Comparison of ENCODE assay signal across 8 cellular contexts in genomic region chr19:43809762-43810696, GRCh38. TPM values are rescaled to one million over a fixed set of nuclear protein-coding genes. Genes with fewer than 3 reads are reported as not detected.
DNase-seq lines count a peak whose midpoint lies in the region; ATAC-seq and TF ChIP-seq lines count a peak whose summit lies in the region.

No MANE protein-coding gene starts in this region.

- H3K4ac ChIP-seq in IMR-90 (ENCODE audit: low read depth, low read length), result no peak overlapping the region

- H3K4me1 ChIP-seq in DOHH2 (ENCODE audit: control insufficient read depth, low read length), result no peaks in the 10 kb centered on the region
- no peaks in the 10 kb centered on the region for H3K4me1 ChIP-seq in IMR-90 (ENCODE audit: control insufficient read depth, insufficient read depth, low read length)
- H3K4me1 ChIP-seq in PC-9 (replicated peaks; ENCODE audit: insufficient read depth), result peaks cover 7% of the 10 kb centered on the region
- H3K4me1 ChIP-seq in colonic mucosa, result no peaks in the 10 kb centered on the region
- H3K4me1 ChIP-seq in aorta (ENCODE audit: control insufficient read depth in 1 of 2, insufficient read depth in 2 of 2, low read length in 2 of 2), result no peaks in the 10 kb centered on the region

- H3K18ac ChIP-seq in IMR-90 (ENCODE audit: low read depth, low read length), result no peak overlapping the region

- no peak overlapping the region for H2BK5ac ChIP-seq in IMR-90 (ENCODE audit: low read depth, low read length, poor library complexity, severe bottlenecking)

- no TSS peak for BruUV-seq in IMR-90 (replicated peaks; lab: Mats Ljungman, UMichigan)
- no TSS peak for BruUV-seq in PC-9 (replicated peaks; lab: Mats Ljungman, UMichigan)

- H3K23ac ChIP-seq in IMR-90 (ENCODE audit: low read depth, low read length), result no peak overlapping the region

- H3K9ac ChIP-seq in IMR-90 (ENCODE audit: low read depth, low read length), result no peak overlapping the region
- H3K9ac ChIP-seq in colonic mucosa (ENCODE audit: low read depth in 2 of 2, low read length in 2 of 2), result no peak overlapping the region

- no peak overlapping the region for H2AK9ac ChIP-seq in IMR-90 (replicated peaks; ENCODE audit: low read depth, low read length, poor library complexity)

- H3K56ac ChIP-seq in IMR-90 (ENCODE audit: extremely low read depth, insufficient read depth, low read length), result no peak overlapping the region

- H3K9me2 ChIP-seq in DOHH2 (replicated peaks; ENCODE audit: control insufficient read depth, low read length) (no peaks in the 10 kb centered on the region), PC-9 (ENCODE audit: insufficient read depth) (no peaks in the 10 kb centered on the region)

- no CpG with 5 or more reads among the region's 8 CpGs for WGBS in IMR-90 (ENCODE audit: extremely low coverage in 2 of 2, insufficient read length in 1 of 2), 2 experiments
- 31 to 51% methylated on average over 7 to 8 of the region's 8 CpGs for WGBS in aorta, 2 donors

- no peak overlapping the region for H4K8ac ChIP-seq in IMR-90 (ENCODE audit: low read depth in 2 of 2, low read length in 2 of 2)

- H3K14ac ChIP-seq in IMR-90 (replicated peaks; ENCODE audit: low read depth, low read length), result no peak overlapping the region

- peak; percentile 74 for DNase-seq in IMR-90
- DNase-seq in PC-9, result peak in 1 of 2 experiments; percentile 66
- no peak for DNase-seq in colonic mucosa
- peak; percentile 22 for DNase-seq in midbrain (lab: John Stamatoyannopoulos, UW)
- DNase-seq in stimulated activated CD4-positive, alpha-beta T cell treated with anti-CD3 and anti-CD28 coated beads, Interleukin-15, amount 100 ng/mL, for 24 hours, result no peak
- no peak for DNase-seq in aorta

- no peak overlapping the region for H3K4me3 ChIP-seq in DOHH2 (ENCODE audit: low read length)
- no peak overlapping the region for H3K4me3 ChIP-seq in IMR-90 (ENCODE audit: insufficient read depth, low read depth, low read length)
- H3K4me3 ChIP-seq in PC-9, result no peak overlapping the region
- H3K4me3 ChIP-seq in colonic mucosa, result no peak overlapping the region
- H3K4me3 ChIP-seq in aorta (ENCODE audit: low read length in 2 of 2), result no peak overlapping the region

- CTCF ChIA-PET in IMR-90 (lab: Yijun Ruan, JAX), result interaction anchor here (0.8 to 1.1 kb wide), 3 partner anchors 10 to 142 kb away, joined by 3 to 5 read pairs (median 3); no protein-coding TSS in a partner anchor
- CTCF ChIA-PET in PC-9 (lab: Charles Lee), result interaction anchor here (0.6 to 1.1 kb wide), 9 partner anchors 33 to 363 kb away, joined by 3 to 7 read pairs (median 4); no protein-coding TSS in a partner anchor

- H3K36me3 ChIP-seq in DOHH2 (ENCODE audit: control insufficient read depth, low read length), result no peaks in the 10 kb centered on the region
- no peaks in the 10 kb centered on the region for H3K36me3 ChIP-seq in IMR-90 (ENCODE audit: control insufficient read depth, insufficient read depth, low read length)
- H3K36me3 ChIP-seq in PC-9 (ENCODE audit: low read depth), result no peaks in the 10 kb centered on the region
- no peaks in the 10 kb centered on the region for H3K36me3 ChIP-seq in colonic mucosa
- no peaks in the 10 kb centered on the region for H3K36me3 ChIP-seq in aorta (ENCODE audit: control insufficient read depth in 1 of 2, insufficient read depth in 2 of 2, low read length in 1 of 2)

- TF ChIP-seq POLR2A in IMR-90 (IDR thresholded peaks at IDR 0.05; ENCODE audit: low read depth, low read length), result no peak

- H2AFZ ChIP-seq in IMR-90 (replicated peaks; ENCODE audit: low read length, poor library complexity) (no peak overlapping the region), PC-9 (no peak overlapping the region)

- ATAC-seq in IMR-90 (ENCODE audit: low read depth) (peak; percentile 85), HG03135 (IDR thresholded peaks at IDR 0.05; ENCODE audit: unreplicated experiment) (no peak), aorta (ENCODE audit: low FRiP score) (no peak)

- peaks cover 2% of the 10 kb centered on the region; the same call in 1 of the 2 replicates for H3K27me3 ChIP-seq in DOHH2 (ENCODE audit: control insufficient read depth, low read length)
- peaks cover 10% of the 10 kb centered on the region for H3K27me3 ChIP-seq in IMR-90 (ENCODE audit: control insufficient read depth, insufficient read depth, low read length)
- no peaks in the 10 kb centered on the region for H3K27me3 ChIP-seq in PC-9 (ENCODE audit: insufficient read depth, low read depth)
- no peaks in the 10 kb centered on the region for H3K27me3 ChIP-seq in colonic mucosa
- no peaks in the 10 kb centered on the region for H3K27me3 ChIP-seq in aorta (ENCODE audit: control insufficient read depth in 1 of 2, insufficient read depth in 2 of 2, low read length in 1 of 2)

- H4K91ac ChIP-seq in IMR-90 (ENCODE audit: insufficient read depth, low read depth, low read length), result no peak overlapping the region

- no peak overlapping the region for H4K5ac ChIP-seq in IMR-90 (ENCODE audit: low read depth, low read length)

- intact Hi-C loops in IMR-90 (cut with micrococcal nuclease) (loop anchor here (1.0 to 10.0 kb wide), 3 partner anchors 65 to 365 kb away; no protein-coding TSS in a partner anchor), PC-9 (cut with micrococcal nuclease; ENCODE audit: unreplicated experiment) (loop anchor here (1.0 to 5.0 kb wide), 3 partner anchors 65 to 378 kb away; no protein-coding TSS in a partner anchor), colonic mucosa (cut with DNase I) (loop anchor here (10.0 kb wide), 1 partner anchor 265 kb away; no protein-coding TSS in a partner anchor), aorta (cut with DNase I) (no loop called here)

- no peak overlapping the region for H2BK120ac ChIP-seq in IMR-90 (ENCODE audit: low read depth, low read length)

- H3K9me3 ChIP-seq in DOHH2 (ENCODE audit: control insufficient read depth, insufficient read depth, low read length) (no peaks in the 10 kb centered on the region), IMR-90 (ENCODE audit: control insufficient read depth, insufficient read depth, low read length) (no peaks in the 10 kb centered on the region), PC-9 (ENCODE audit: insufficient read depth, low read depth) (no peaks in the 10 kb centered on the region), colonic mucosa (no peaks in the 10 kb centered on the region), aorta (ENCODE audit: control insufficient read depth, low read length) (no peaks in the 10 kb centered on the region)

- no peaks in the 10 kb centered on the region for H3K79me1 ChIP-seq in IMR-90 (ENCODE audit: low read depth in 1 of 2, low read length in 2 of 2)

- H3F3A ChIP-seq in DOHH2 (ENCODE audit: control insufficient read depth, insufficient read depth) (no peaks in the 10 kb centered on the region), PC-9 (ENCODE audit: insufficient read depth, low read depth) (peaks cover 9% of the 10 kb centered on the region; the same call in 1 of the 2 replicates)

- H3K27ac ChIP-seq in DOHH2 (ENCODE audit: low read depth, low read length) (no peak overlapping the region), IMR-90 (ENCODE audit: insufficient read depth, low read length) (no peak overlapping the region), PC-9 (no peak overlapping the region), colonic mucosa (no peak overlapping the region), aorta (ENCODE audit: low read depth in 1 of 2, low read length in 2 of 2) (no peak overlapping the region)

- H2BK20ac ChIP-seq in IMR-90 (ENCODE audit: low read depth, low read length), result no peak overlapping the region

- in situ Hi-C loops in IMR-90 (cut with MboI; ENCODE audit: low sequenced_read_pairs), result no loop called here

- H3K79me2 ChIP-seq in DOHH2 (ENCODE audit: control insufficient read depth, low read length), result no peaks in the 10 kb centered on the region
- H3K79me2 ChIP-seq in PC-9 (ENCODE audit: low read depth), result no peaks in the 10 kb centered on the region

- TF ChIP-seq CTCF in DOHH2 (IDR thresholded peaks at IDR 0.05; ENCODE audit: low read depth, low read length, poor library complexity, severe bottlenecking), result peak; percentile 64
- TF ChIP-seq CTCF in IMR-90 (conservative IDR thresholded peaks at IDR 0.05; ENCODE audit: low read depth, low read length), result peak; percentile 73
- TF ChIP-seq CTCF in PC-9 (conservative IDR thresholded peaks at IDR 0.05), result peak; percentile 77
- TF ChIP-seq CTCF in colonic mucosa (IDR thresholded peaks at IDR 0.05), result peak; percentile 57

- peak; percentile 75 for TF ChIP-seq RAD21 in IMR-90 (IDR thresholded peaks at IDR 0.05; ENCODE audit: low read length)

- H4K20me1 ChIP-seq in DOHH2 (ENCODE audit: control insufficient read depth, insufficient read depth, low read depth, low read length) (no peaks in the 10 kb centered on the region), IMR-90 (ENCODE audit: insufficient read depth, low read length) (no peaks in the 10 kb centered on the region), PC-9 (ENCODE audit: insufficient read depth) (no peaks in the 10 kb centered on the region)

- H2AK5ac ChIP-seq in IMR-90 (ENCODE audit: low read depth, low read length), result no peak overlapping the region

- POLR2A ChIA-PET in IMR-90 (lab: Charles Lee; ENCODE audit: unreplicated experiment), result no interaction called here
- POLR2A ChIA-PET in PC-9 (lab: Charles Lee; ENCODE audit: unreplicated experiment), result interaction anchor here (0.5 to 0.7 kb wide), 2 partner anchors 20 to 220 kb away, joined by 3 to 5 read pairs; no protein-coding TSS in a partner anchor

- dilution Hi-C loops in IMR-90 (cut with HindIII; ENCODE audit: low sequenced_read_pairs, unreplicated experiment), result no loop called here

- no peak overlapping the region for H3K4me2 ChIP-seq in DOHH2 (ENCODE audit: low read length)
- no peak overlapping the region for H3K4me2 ChIP-seq in IMR-90 (ENCODE audit: low read depth, low read length)
- no peak overlapping the region for H3K4me2 ChIP-seq in PC-9

- no peaks in the 10 kb centered on the region for H3K9me1 ChIP-seq in IMR-90 (ENCODE audit: insufficient read depth, low read length)

- no peak overlapping the region for H2BK15ac ChIP-seq in IMR-90 (ENCODE audit: low read depth, low read length)

RNA-seq across cellular contexts. Expression of gene LYPD5, which starts 7.8 kb away (rescaled TPM):
- total RNA-seq in IMR-90 (2012; rRNA removed) (under 0.01 and 0.36 TPM in 2 replicates), PC-9 (2021) (2.6 and 2.9 TPM in 2 replicates), colonic mucosa (1 to 10 TPM; 3.3 to 3.9 TPM), aorta (1 to 10 TPM; 1.6 to 1.9 TPM)
- polyA plus RNA-seq in IMR-90 (2012; rRNA removed) (0.27 and 0.31 TPM in 2 replicates), aorta (under 1 TPM; 0.08 to 0.63 TPM)
- polyA plus RNA-seq in IMR-90 (2012; cell fraction: cytosol; rRNA removed), result 0.15 and 0.93 TPM in 2 replicates
- 0.36 and 0.54 TPM in 2 replicates for polyA plus RNA-seq in IMR-90 (2012; cell fraction: nucleus; rRNA removed; ENCODE audit: low replicate concordance)

RNA-seq across cellular contexts. Expression of gene ZNF283, which starts 17.1 kb away (rescaled TPM):
- total RNA-seq in IMR-90 (2012; rRNA removed) (5.0 and 10.3 TPM in 2 replicates), PC-9 (2021) (14.8 and 15.2 TPM in 2 replicates), colonic mucosa (1 to 10 TPM; 6.5 to 7.3 TPM), aorta (10 to 100 TPM; 12.0 to 15.2 TPM)
- polyA plus RNA-seq in IMR-90 (2012; rRNA removed) (1.2 and 2.1 TPM in 2 replicates), aorta (1 to 10 TPM; 3.9 to 4.5 TPM)
- polyA plus RNA-seq in IMR-90 (2012; cell fraction: cytosol; rRNA removed), result 0.08 and 0.53 TPM in 2 replicates
- polyA plus RNA-seq in IMR-90 (2012; cell fraction: nucleus; rRNA removed; ENCODE audit: low replicate concordance), result 0.45 and 3.6 TPM in 2 replicates

RNA-seq across cellular contexts. Expression of gene KCNN4, which starts 29.3 kb away (rescaled TPM):
- total RNA-seq in IMR-90 (2012; rRNA removed) (0.54 and 0.83 TPM in 2 replicates), PC-9 (2021) (92.4 and 92.7 TPM in 2 replicates), colonic mucosa (10 to 100 TPM; 25.4 to 60.9 TPM), aorta (1 to 10 TPM; 4.1 to 4.3 TPM)
- polyA plus RNA-seq in IMR-90 (2012; rRNA removed) (0.99 and 1.2 TPM in 2 replicates), aorta (1 to 10 TPM; 1.5 to 8.6 TPM)
- 0.80 and 0.93 TPM in 2 replicates for polyA plus RNA-seq in IMR-90 (2012; cell fraction: cytosol; rRNA removed)
- polyA plus RNA-seq in IMR-90 (2012; cell fraction: nucleus; rRNA removed; ENCODE audit: low replicate concordance), result 1.3 and 4.5 TPM in 2 replicates

RNA-seq across cellular contexts. Expression of gene SMG9, which starts 55.3 kb away (rescaled TPM):
- total RNA-seq in IMR-90 (2012; rRNA removed), result 4.8 and 5.8 TPM in 2 replicates
- polyA plus RNA-seq in IMR-90 (2012; rRNA removed), result 21.4 and 24.3 TPM in 2 replicates
- polyA plus RNA-seq in IMR-90 (2012; cell fraction: cytosol; rRNA removed), result 8.3 and 9.1 TPM in 2 replicates
- 60.7 and 76.3 TPM in 2 replicates for polyA plus RNA-seq in IMR-90 (2012; cell fraction: nucleus; rRNA removed; ENCODE audit: low replicate concordance)
- total RNA-seq in PC-9 (2021), result 76.8 and 84.1 TPM in 2 replicates
- 10 to 100 TPM; 30.1 to 66.6 TPM for total RNA-seq in colonic mucosa
- total RNA-seq in aorta, result 10 to 100 TPM; 29.2 to 50.6 TPM
- 10 to 100 TPM; 14.9 to 31.1 TPM for polyA plus RNA-seq in aorta

Comparison
In these comparisons a context has a peak if more than half of its experiments do, and no peak if none do; other contexts are left out.
1. DNase-seq: peak in IMR-90 (single experiment) and midbrain (single experiment); none in colonic mucosa (single experiment), stimulated activated CD4-positive, alpha-beta T cell treated with anti-CD3 and anti-CD28 coated beads, Interleukin-15, amount 100 ng/mL, for 24 hours (single experiment) and aorta (0 of 2).
2. RNA of gene KCNN4, which starts 29.3 kb away (total RNA-seq): 92.4 to 92.7 TPM in PC-9 and 25.4 to 60.9 TPM in colonic mucosa; 4.1 to 4.3 TPM in aorta and 0.54 to 0.83 TPM in IMR-90; every median in the first group is over 4 times any median in the second.
3. intact Hi-C loops: an anchor here in IMR-90 (1.0 to 10.0 kb wide), PC-9 (1.0 to 5.0 kb wide) and colonic mucosa (10.0 kb wide); none called in aorta.
4. Peak in every context shown above with its lines, with median percentiles within 50 percentile points of each other: CTCF ChIP-seq.